In genomic region chr21:29055080-29055479, GRCh38 we compare ENCODE assay signal across 1 cellular context.
TF ChIP-seq lines count a peak whose summit lies in the region.

No MANE protein-coding gene starts in this region.

TF ChIP-seq in GM23338, 12 proteins besides CTCF, POLR2A, EP300 and RAD21 (continued from another document):
- TF ChIP-seq REST (IDR thresholded peaks at IDR 0.05; ENCODE audit: unreplicated experiment): no peak
- TF ChIP-seq ZNF331 (CRISPR knock-in tag; IDR thresholded peaks at IDR 0.05; ENCODE audit: low read depth): no peak
- TF ChIP-seq ZNF462 (CRISPR knock-in tag; IDR thresholded peaks at IDR 0.05): no peak
- no peak for TF ChIP-seq JUNB (IDR thresholded peaks at IDR 0.05; ENCODE audit: unreplicated experiment)
- no peak for TF ChIP-seq CREB1 (CRISPR knock-in tag; IDR thresholded peaks at IDR 0.05; ENCODE audit: low read depth)
- no peak for TF ChIP-seq ETS1 (IDR thresholded peaks at IDR 0.05)
- TF ChIP-seq STAT1 (IDR thresholded peaks at IDR 0.05; ENCODE audit: unreplicated experiment): no peak
- no peak for TF ChIP-seq ZNF114 (CRISPR knock-in tag; IDR thresholded peaks at IDR 0.05)
